Comparison of ENCODE assay signal across 18 cellular contexts in the genomic region with DNA sequence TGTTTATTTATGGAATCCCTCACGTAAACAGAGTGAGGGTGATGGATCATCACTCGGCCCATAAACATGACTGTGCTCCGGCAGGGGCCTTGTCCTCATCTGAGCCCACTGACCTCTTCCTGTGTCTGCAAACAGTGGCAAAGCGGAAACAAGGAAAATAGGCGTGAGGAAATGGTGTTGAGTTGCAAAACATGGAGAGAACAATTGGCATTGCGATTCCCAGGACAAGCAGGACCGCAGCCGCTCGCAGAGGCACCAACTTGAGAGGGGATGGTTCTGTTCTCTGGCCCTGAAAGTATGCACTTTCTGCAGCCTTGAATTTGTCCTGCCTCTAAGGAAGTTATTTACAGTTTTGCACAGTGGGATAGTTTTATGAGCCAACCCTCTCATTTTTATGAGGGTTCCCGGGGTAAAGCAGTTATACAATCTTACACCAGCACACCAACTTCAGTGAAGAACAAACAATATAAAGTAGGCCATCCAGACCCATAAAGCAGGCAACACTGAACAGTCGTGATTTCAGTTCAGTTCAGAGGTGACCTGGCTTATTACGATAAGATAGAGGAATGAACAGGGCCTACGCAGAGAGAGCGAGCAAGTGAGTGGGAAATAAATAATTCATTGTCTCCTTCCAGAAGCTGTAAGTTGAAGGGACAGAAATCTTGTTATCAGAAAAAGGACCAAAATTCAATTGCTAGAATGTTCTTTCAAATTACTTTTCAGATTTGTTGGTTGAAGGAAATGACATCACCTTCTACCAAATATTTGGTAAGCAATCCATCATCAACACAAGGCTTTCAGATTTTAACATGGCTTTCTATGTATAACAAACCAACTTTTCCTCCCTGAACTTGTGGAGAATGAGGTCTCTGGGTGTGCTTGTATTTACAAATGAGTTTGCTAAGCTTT.
A peak's percentile ranks its signal among the peaks of the same experiment; 100 is the strongest.
DNase-seq lines count a peak whose midpoint lies in the region; ATAC-seq and TF ChIP-seq lines count a peak whose summit lies in the region.
"Had no signal": no experiment of that assay in that cellular context is flagged by ENCODE, and none has a peak within 500 bp of the region (broad histone marks: within the 10 kb centered on the region; RNA-seq: fewer than 3 reads in every experiment).

No MANE protein-coding gene starts in this region.

- peak; percentile 25 for DNase-seq in HEK293T (ENCODE audit: extremely low spot score)
- no peak for DNase-seq in lower lobe of right lung
- DNase-seq in sigmoid colon: peak; percentile 71
- no peak for DNase-seq in OCI-M1 (lab: John Stamatoyannopoulos, UW)
- DNase-seq in NCI-H1930 (lab: John Stamatoyannopoulos, UW): no peak
- no peak for DNase-seq in activated CD4-positive, CD25-positive, alpha-beta regulatory T cell treated with anti-CD3 and anti-CD28 coated beads, Interleukin-2, amount 50 U/mL, for 72 hours
- DNase-seq: activated CD4-positive, alpha-beta T cell treated with anti-CD3 and anti-CD28 coated beads, Interleukin-2, amount 50 U/mL, for 48 hours; activated T-cell treated with anti-CD3 and anti-CD28 coated beads, Interleukin-2, amount 50 U/mL, for 72 hours; AML-193; glutamatergic neuron; NCI-H1092; SK-N-SH; upper lobe of left lung had no signal

- POLR2A ChIA-PET in HEK293T (lab: Yijun Ruan, JAX): no interaction called here

- TF ChIP-seq CTCF in brain (conservative IDR thresholded peaks at IDR 0.05): no peak
- no peak for TF ChIP-seq CTCF in lower lobe of right lung (IDR thresholded peaks at IDR 0.05)
- TF ChIP-seq CTCF in sigmoid colon (IDR thresholded peaks at IDR 0.05): no peak

- H3K27me3 ChIP-seq in lower lobe of right lung (ENCODE audit: low read depth): no peaks in the 10 kb centered on the region
- H3K27me3 ChIP-seq in sigmoid colon: no peaks in the 10 kb centered on the region
- H3K27me3 ChIP-seq: upper lobe of left lung had no signal

- TF ChIP-seq EP300 in sigmoid colon (IDR thresholded peaks at IDR 0.05): peak in 2 of 4 donors; percentile 17 to 47

- H3K9me3 ChIP-seq in lower lobe of right lung (no peaks in the 10 kb centered on the region), sigmoid colon (no peaks in the 10 kb centered on the region)
- H3K9me3 ChIP-seq: upper lobe of left lung had no signal

- H3K27me3 Mint-ChIP-seq in brain: peaks cover 9% of the 10 kb centered on the region

- TF ChIP-seq POLR2A in sigmoid colon (IDR thresholded peaks at IDR 0.05): no peak

- H3K27ac ChIP-seq in lower lobe of right lung: peak overlapping the region; percentile 0
- peak overlapping the region in 3 of 4 donors; percentile 73 to 76 (median 73) for H3K27ac ChIP-seq in sigmoid colon
- H3K27ac ChIP-seq: epithelial cell of prostate had no signal

- intact Hi-C loops in lower lobe of right lung (cut with DNase I): no loop called here
- intact Hi-C loops in sigmoid colon (cut with DNase I): loop anchor here (2.0 to 5.0 kb wide), 3 partner anchors 68 to 248 kb away; partner anchors contain the start of gene FZD8

- no peak overlapping the region for H3K4me3 Mint-ChIP-seq in brain
- H3K4me3 Mint-ChIP-seq: activated T-cell treated with anti-CD3 and anti-CD28 coated beads, Interleukin-2, amount 50 U/mL, for 72 hours; natural killer cell treated with Interleukin-12 subunit alpha and Interleukin-12 subunit beta and Interleukin-15 and Interleukin-18, amount 100 ng/mL, for 72 hours; stimulated activated effector memory CD8-positive, alpha-beta T cell treated with anti-CD3 and anti-CD28 coated beads, Interleukin-12 subunit alpha, Interleukin-12 subunit beta, amount 100 ng/mL, for 72 hours had no signal

- H3K4me1 ChIP-seq in lower lobe of right lung (no peaks in the 10 kb centered on the region), sigmoid colon (peaks cover 0 to 29% (median 26%) of the 10 kb centered on the region in 4 donors)

- WGBS in sigmoid colon, 2 donors: 11 to 52% methylated on average over 14 of the region's 14 CpGs

- CTCF ChIA-PET in HEK293T (lab: Yijun Ruan, JAX): no interaction called here

- no peaks in the 10 kb centered on the region for H3K36me3 Mint-ChIP-seq in brain
- H3K36me3 Mint-ChIP-seq: natural killer cell treated with Interleukin-12 subunit alpha and Interleukin-12 subunit beta and Interleukin-15 and Interleukin-18, amount 100 ng/mL, for 72 hours; stimulated activated effector memory CD8-positive, alpha-beta T cell treated with anti-CD3 and anti-CD28 coated beads, Interleukin-12 subunit alpha, Interleukin-12 subunit beta, amount 100 ng/mL, for 72 hours had no signal

- H3K36me3 ChIP-seq in lower lobe of right lung (no peaks in the 10 kb centered on the region), sigmoid colon (no peaks in the 10 kb centered on the region)
- H3K36me3 ChIP-seq: upper lobe of left lung had no signal

- H3K9me3 Mint-ChIP-seq in brain: peaks cover 0 to 21% (median 13%) of the 10 kb centered on the region in 5 experiments
- H3K9me3 Mint-ChIP-seq: stimulated activated effector memory CD8-positive, alpha-beta T cell treated with anti-CD3 and anti-CD28 coated beads, Interleukin-12 subunit alpha, Interleukin-12 subunit beta, amount 100 ng/mL, for 72 hours had no signal

- H3K4me1 Mint-ChIP-seq in brain: peaks cover 25% of the 10 kb centered on the region
- H3K4me1 Mint-ChIP-seq: stimulated activated effector memory CD8-positive, alpha-beta T cell treated with anti-CD3 and anti-CD28 coated beads, Interleukin-12 subunit alpha, Interleukin-12 subunit beta, amount 100 ng/mL, for 72 hours had no signal

- H3K4me3 ChIP-seq in lower lobe of right lung (no peak overlapping the region), sigmoid colon (no peak overlapping the region)
- H3K4me3 ChIP-seq: upper lobe of left lung had no signal

- H3K27ac Mint-ChIP-seq in brain: peak overlapping the region in 3 of 5 experiments; percentile 5 to 31 (median 5)
- H3K27ac Mint-ChIP-seq: activated T-cell treated with anti-CD3 and anti-CD28 coated beads, Interleukin-2, amount 50 U/mL, for 72 hours; natural killer cell treated with Interleukin-12 subunit alpha and Interleukin-12 subunit beta and Interleukin-15 and Interleukin-18, amount 100 ng/mL, for 72 hours; stimulated activated effector memory CD8-positive, alpha-beta T cell treated with anti-CD3 and anti-CD28 coated beads, Interleukin-12 subunit alpha, Interleukin-12 subunit beta, amount 100 ng/mL, for 72 hours had no signal

- ATAC-seq in lower lobe of right lung (peak; percentile 13 to 33), HG03521 (IDR thresholded peaks at IDR 0.05; ENCODE audit: unreplicated experiment) (no peak)
- ATAC-seq: activated T-cell treated with anti-CD3 and anti-CD28 coated beads, Interleukin-2, amount 50 U/mL, for 72 hours; stimulated activated effector memory CD8-positive, alpha-beta T cell treated with anti-CD3 and anti-CD28 coated beads, Interleukin-12 subunit alpha, Interleukin-12 subunit beta, amount 100 ng/mL, for 72 hours had no signal

TF ChIP-seq in HEK293T, 16 proteins besides CTCF, POLR2A, EP300 and RAD21:
- no peak for TF ChIP-seq NFRKB (IDR thresholded peaks at IDR 0.05)
- no peak for TF ChIP-seq ZNF384 (IDR thresholded peaks at IDR 0.05)
- no peak for TF ChIP-seq SP1 (IDR thresholded peaks at IDR 0.05)
- peak; percentile 88; the same call in 1 of the 2 replicates for TF ChIP-seq CTBP1 (IDR thresholded peaks at IDR 0.05; ENCODE audit: borderline replicate concordance)
- 0 out of 2 replicates have a peak, but pooled peaks have one; percentile 15 for TF ChIP-seq ARNT (IDR thresholded peaks at IDR 0.05)
- TF ChIP-seq ELF4 (IDR thresholded peaks at IDR 0.05): no peak
- no peak for TF ChIP-seq HDGF (IDR thresholded peaks at IDR 0.05; ENCODE audit: borderline replicate concordance)
- no peak for TF ChIP-seq BHLHE40 (IDR thresholded peaks at IDR 0.05; ENCODE audit: borderline replicate concordance)
- no peak for TF ChIP-seq L3MBTL2 (conservative IDR thresholded peaks at IDR 0.05)
- TF ChIP-seq, protein P1, sequence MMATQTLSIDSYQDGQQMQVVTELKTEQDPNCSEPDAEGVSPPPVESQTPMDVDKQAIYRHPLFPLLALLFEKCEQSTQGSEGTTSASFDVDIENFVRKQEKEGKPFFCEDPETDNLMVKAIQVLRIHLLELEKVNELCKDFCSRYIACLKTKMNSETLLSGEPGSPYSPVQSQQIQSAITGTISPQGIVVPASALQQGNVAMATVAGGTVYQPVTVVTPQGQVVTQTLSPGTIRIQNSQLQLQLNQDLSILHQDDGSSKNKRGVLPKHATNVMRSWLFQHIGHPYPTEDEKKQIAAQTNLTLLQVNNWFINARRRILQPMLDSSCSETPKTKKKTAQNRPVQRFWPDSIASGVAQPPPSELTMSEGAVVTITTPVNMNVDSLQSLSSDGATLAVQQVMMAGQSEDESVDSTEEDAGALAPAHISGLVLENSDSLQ (IDR thresholded peaks at IDR 0.05): peak; percentile 84
- no peak for TF ChIP-seq FOXA1 (IDR thresholded peaks at IDR 0.05)
- TF ChIP-seq TARDBP (IDR thresholded peaks at IDR 0.05): no peak
- no peak for TF ChIP-seq FOXM1 (IDR thresholded peaks at IDR 0.05; ENCODE audit: borderline replicate concordance)

Comparison
In these comparisons a context has a peak if more than half of its experiments do, and no peak if none do; other contexts are left out.
1. DNase-seq: peak in HEK293T (single experiment) and sigmoid colon (single experiment); none in lower lobe of right lung (single experiment), OCI-M1 (single experiment), NCI-H1930 (0 of 2) and activated CD4-positive, CD25-positive, alpha-beta regulatory T cell treated with anti-CD3 and anti-CD28 coated beads, Interleukin-2, amount 50 U/mL, for 72 hours (single experiment).